ENCODE assay signal across 20 cellular contexts in genomic region chr10:27611209-27611608, GRCh38.
A peak's percentile ranks its signal among the peaks of the same experiment; 100 is the strongest.
DNase-seq lines count a peak whose midpoint lies in the region; ATAC-seq and TF ChIP-seq lines count a peak whose summit lies in the region.
"Had no signal": no experiment of that assay in that cellular context is flagged by ENCODE, and none has a peak within 500 bp of the region (broad histone marks: within the 10 kb centered on the region; RNA-seq: fewer than 3 reads in every experiment).

No MANE protein-coding gene starts in this region.

- no peaks in the 10 kb centered on the region for H3K36me3 Mint-ChIP-seq in nephron progenitor cell (ENCODE audit: low read depth)
- no peaks in the 10 kb centered on the region for H3K36me3 Mint-ChIP-seq in effector memory CD8-positive, alpha-beta T cell (ENCODE audit: insufficient read depth)
- H3K36me3 Mint-ChIP-seq: activated naive CD8-positive, alpha-beta T cell treated with anti-CD3 and anti-CD28 coated beads for 36 hours; WTC11 had no signal

- H3K27ac Mint-ChIP-seq in nephron progenitor cell, result peak overlapping the region; percentile 43
- no peak overlapping the region for H3K27ac Mint-ChIP-seq in effector memory CD8-positive, alpha-beta T cell
- H3K27ac Mint-ChIP-seq: activated naive CD8-positive, alpha-beta T cell treated with anti-CD3 and anti-CD28 coated beads for 36 hours; activated T-cell treated with anti-CD3 and anti-CD28 coated beads, Interleukin-2, amount 50 U/mL, for 72 hours; WTC11 had no signal

- H3K36me3 ChIP-seq in BJ (ENCODE audit: control insufficient read depth, insufficient read depth, low read length) (no peaks in the 10 kb centered on the region; the same call in 1 of the 2 replicates), upper lobe of right lung (no peaks in the 10 kb centered on the region)

- TF ChIP-seq CTCF in BJ (IDR thresholded peaks at IDR 0.05; ENCODE audit: insufficient read depth, low read depth, low read length) (no peak), HFF-Myc (IDR thresholded peaks at IDR 0.05; ENCODE audit: low read depth, low read length, missing control alignments) (no peak), nephron progenitor cell (IDR thresholded peaks at IDR 0.05) (no peak), upper lobe of right lung (IDR thresholded peaks at IDR 0.05) (no peak)

- CTCF ChIA-PET in BJ (lab: Yijun Ruan, JAX), result interaction anchor here (0.9 to 1.0 kb wide), 2 partner anchors 18 to 45 kb away, joined by 3 to 5 read pairs; no protein-coding TSS in a partner anchor

- H3K27me3 Mint-ChIP-seq in nephron progenitor cell (ENCODE audit: low read depth, poor library complexity), result peaks cover 4% of the 10 kb centered on the region
- H3K27me3 Mint-ChIP-seq in effector memory CD8-positive, alpha-beta T cell, result peaks cover 9 to 22% of the 10 kb centered on the region in 2 donors
- H3K27me3 Mint-ChIP-seq: activated naive CD8-positive, alpha-beta T cell treated with anti-CD3 and anti-CD28 coated beads for 36 hours had no signal

- ATAC-seq in effector memory CD8-positive, alpha-beta T cell (replicated peaks), result no peak
- no peak for ATAC-seq in upper lobe of right lung
- ATAC-seq: activated T-cell treated with anti-CD3 and anti-CD28 coated beads, Interleukin-2, amount 50 U/mL, for 72 hours; left lobe of liver; WTC11 had no signal

- peak; percentile 72 for DNase-seq in BJ (ENCODE audit: low read depth)
- peak; percentile 61 for DNase-seq in HFF-Myc (ENCODE audit: extremely low read depth, low read depth)
- DNase-seq in dedifferentiated amniotic fluid mesenchymal stem cell (ENCODE audit: extremely low spot score), result peak; percentile 73
- DNase-seq in nephron progenitor cell, result no peak
- DNase-seq in NCI-H2081 (lab: John Stamatoyannopoulos, UW), result no peak
- DNase-seq in NCI-H748 (lab: John Stamatoyannopoulos, UW; ENCODE audit: unreplicated experiment), result no peak
- DNase-seq in effector memory CD8-positive, alpha-beta T cell, result no peak
- DNase-seq in upper lobe of right lung, result no peak
- DNase-seq: activated naive CD8-positive, alpha-beta T cell treated with anti-CD3 and anti-CD28 coated beads for 36 hours; activated T-cell treated with anti-CD3 and anti-CD28 coated beads, Interleukin-2, amount 50 U/mL, for 72 hours; central memory CD4-positive, alpha-beta T cell; DMS 273 treated with DMSO at 0.1 percent for 48 hours; effector CD4-positive, alpha-beta T cell; NCI-H187 treated with DMSO at 0.1 percent for 48 hours; NCI-H446; stimulated activated CD4-positive, alpha-beta T cell treated with anti-CD3 and anti-CD28 coated beads, Interleukin-4, amount 100 ng/mL, for 4 hours; stimulated activated CD8-positive, alpha-beta memory T cell treated with anti-CD3 and anti-CD28 coated beads, Interleukin-4, amount 100 ng/mL, for 48 hours had no signal

- H3K9me3 ChIP-seq in upper lobe of right lung, result no peaks in the 10 kb centered on the region

- H3K9me3 Mint-ChIP-seq in nephron progenitor cell, result peaks cover 5% of the 10 kb centered on the region
- no peaks in the 10 kb centered on the region for H3K9me3 Mint-ChIP-seq in effector memory CD8-positive, alpha-beta T cell
- H3K9me3 Mint-ChIP-seq: activated naive CD8-positive, alpha-beta T cell treated with anti-CD3 and anti-CD28 coated beads for 36 hours; activated T-cell treated with anti-CD3 and anti-CD28 coated beads, Interleukin-2, amount 50 U/mL, for 72 hours had no signal

- no peaks in the 10 kb centered on the region for H3K4me1 ChIP-seq in upper lobe of right lung

- H3K27me3 ChIP-seq in BJ (ENCODE audit: control insufficient read depth, insufficient read depth, low read length), result no peaks in the 10 kb centered on the region
- H3K27me3 ChIP-seq in upper lobe of right lung, result no peaks in the 10 kb centered on the region

- POLR2A ChIA-PET in BJ (lab: Charles Lee), result interaction anchor here (1.3 kb wide), 1 partner anchor 10 kb away, joined by 6 read pairs; no protein-coding TSS in a partner anchor

- no peak overlapping the region for H3K27ac ChIP-seq in upper lobe of right lung
- H3K27ac ChIP-seq: C4-2B had no signal

- H3K4me3 ChIP-seq in BJ (ENCODE audit: low read depth, low read length) (no peak overlapping the region), HFF-Myc (replicated peaks; ENCODE audit: low read depth, low read length) (no peak overlapping the region), upper lobe of right lung (no peak overlapping the region)

- H3K4me1 Mint-ChIP-seq in nephron progenitor cell, result peaks cover 33% of the 10 kb centered on the region
- peaks cover 5 to 13% of the 10 kb centered on the region in 2 donors for H3K4me1 Mint-ChIP-seq in effector memory CD8-positive, alpha-beta T cell (ENCODE audit: low read depth in 2 of 2)

- H3K4me3 Mint-ChIP-seq in nephron progenitor cell, result no peak overlapping the region
- no peak overlapping the region for H3K4me3 Mint-ChIP-seq in effector memory CD8-positive, alpha-beta T cell
- H3K4me3 Mint-ChIP-seq: activated naive CD8-positive, alpha-beta T cell treated with anti-CD3 and anti-CD28 coated beads for 36 hours; activated T-cell treated with anti-CD3 and anti-CD28 coated beads, Interleukin-2, amount 50 U/mL, for 72 hours; WTC11 had no signal

- intact Hi-C loops in upper lobe of right lung (cut with DNase I), result no loop called here

Comparison
In these comparisons a context has a peak if more than half of its experiments do, and no peak if none do; other contexts are left out.
1. DNase-seq: peak in BJ (single experiment), HFF-Myc (single experiment) and dedifferentiated amniotic fluid mesenchymal stem cell (single experiment); none in nephron progenitor cell (single experiment), NCI-H2081 (0 of 2), NCI-H748 (single experiment), effector memory CD8-positive, alpha-beta T cell (0 of 3) and upper lobe of right lung (single experiment).